In the genomic region with DNA sequence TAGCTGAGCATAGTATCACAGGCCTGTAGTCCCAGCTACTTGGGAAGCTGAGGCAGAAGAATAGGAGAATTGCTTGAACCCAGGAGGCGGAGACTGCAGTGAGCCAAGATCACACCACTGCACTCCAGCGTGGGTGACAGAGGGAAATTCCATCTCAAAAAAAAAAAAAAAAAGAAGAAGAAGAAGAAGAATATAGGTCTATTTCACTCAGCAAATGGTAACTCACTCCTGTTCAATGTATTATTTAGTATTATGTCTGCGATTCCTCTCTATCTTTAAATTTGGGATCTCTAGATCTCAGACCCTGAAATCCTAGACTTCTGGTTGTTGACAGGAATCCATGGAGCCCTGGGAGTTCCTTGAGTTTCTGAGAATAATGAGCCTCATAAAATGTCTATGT, we compare ENCODE assay signal across 1 cellular context.
TF ChIP-seq lines count a peak whose summit lies in the region.

No MANE protein-coding gene starts in this region.

TF ChIP-seq in H1, 55 proteins besides CTCF, POLR2A, EP300 and RAD21:
- TF ChIP-seq RNF2 (IDR thresholded peaks at IDR 0.05; ENCODE audit: borderline replicate concordance, low read depth, low read length, missing control alignments, poor library complexity, severe bottlenecking) (no peak), SP4 (IDR thresholded peaks at IDR 0.05; ENCODE audit: low read length) (no peak), TAF7 (optimal IDR thresholded peaks at IDR 0.05; ENCODE audit: borderline replicate concordance, low read depth, low read length) (no peak), MAX (IDR thresholded peaks at IDR 0.05) (no peak), RBBP5 (IDR thresholded peaks at IDR 0.05; ENCODE audit: borderline replicate concordance, low read depth, low read length) (no peak), CHD1 (IDR thresholded peaks at IDR 0.05; ENCODE audit: low read depth, low read length) (no peak), ASH2L (IDR thresholded peaks at IDR 0.05; ENCODE audit: low read length) (no peak), CBX8 (IDR thresholded peaks at IDR 0.05; ENCODE audit: borderline replicate concordance, low read depth, low read length) (no peak), NRF1 (IDR thresholded peaks at IDR 0.05; ENCODE audit: low read depth, low read length) (no peak), GTF2F1 (IDR thresholded peaks at IDR 0.05; ENCODE audit: borderline replicate concordance, low read depth, low read length) (no peak), BCL11A (IDR thresholded peaks at IDR 0.05; ENCODE audit: low read depth in 2 of 2, low read length in 2 of 2) (no peak), KDM5A (IDR thresholded peaks at IDR 0.05; ENCODE audit: low read length) (no peak), CREB1 (IDR thresholded peaks at IDR 0.05) (no peak), BACH1 (IDR thresholded peaks at IDR 0.05; ENCODE audit: low read length) (no peak), HDAC6 (IDR thresholded peaks at IDR 0.05; ENCODE audit: low read depth, low read length) (no peak), JUN (IDR thresholded peaks at IDR 0.05; ENCODE audit: low read depth, low read length) (no peak)
